Comparison of ENCODE assay signal across 23 cellular contexts in genomic region chr4:147633113-147633512, GRCh38. TPM values are rescaled to one million over a fixed set of nuclear protein-coding genes. Genes with fewer than 3 reads are reported as not detected.
DNase-seq lines count a peak whose midpoint lies in the region; ATAC-seq, FAIRE-seq and TF ChIP-seq lines count a peak whose summit lies in the region.
"Had no signal": no experiment of that assay in that cellular context is flagged by ENCODE, and none has a peak within 500 bp of the region (broad histone marks: within the 10 kb centered on the region; RNA-seq: fewer than 3 reads in every experiment).

No MANE protein-coding gene starts in this region.

- peak overlapping the region; percentile 40 for H2BK5ac ChIP-seq in trophoblast cell (ENCODE audit: low read depth, low read length, poor library complexity)

- H3K4ac ChIP-seq in trophoblast cell (ENCODE audit: low read depth, low read length), result no peak overlapping the region

- H2BK12ac ChIP-seq in trophoblast cell (ENCODE audit: low read length), result no peak overlapping the region

- H3K36me3 ChIP-seq in BJ (ENCODE audit: control insufficient read depth, insufficient read depth, low read length) (no peaks in the 10 kb centered on the region; the same call in 1 of the 2 replicates), adipocyte (ENCODE audit: control insufficient read depth, insufficient read depth, low read length, severe bottlenecking) (peaks cover 95% of the 10 kb centered on the region), trophoblast cell (ENCODE audit: control insufficient read depth in 1 of 2, insufficient read depth in 2 of 2, low read length in 2 of 2) (peaks cover 7 to 12% of the 10 kb centered on the region in 2 experiments), small intestine (ENCODE audit: control insufficient read depth in 2 of 2, insufficient read depth in 2 of 2, low read length in 2 of 2) (peaks cover 0 to 23% of the 10 kb centered on the region in 2 donors)
- H3K36me3 ChIP-seq: prostate gland had no signal

- TF ChIP-seq CTCF in BJ (IDR thresholded peaks at IDR 0.05; ENCODE audit: insufficient read depth, low read depth, low read length), result no peak

- H3K79me2 ChIP-seq in trophoblast cell (ENCODE audit: control insufficient read depth, insufficient read depth, low read length, poor library complexity), result no peaks in the 10 kb centered on the region

- H3K27ac ChIP-seq in trophoblast cell (ENCODE audit: low read depth, low read length) (no peak overlapping the region), small intestine (ENCODE audit: low read depth in 1 of 2, low read length in 1 of 2) (no peak overlapping the region)
- H3K27ac ChIP-seq: BLaER1 treated with 17β-estradiol and CSF1 and Interleukin-3, amounts not matched to agents 10 nM and 100 nM; prostate gland had no signal

- no peak overlapping the region for H2AFZ ChIP-seq in trophoblast cell (ENCODE audit: insufficient read depth, low read length, poor library complexity)

- ATAC-seq in Right ventricle myocardium inferior (no peak), HG03108 (IDR thresholded peaks at IDR 0.05; ENCODE audit: unreplicated experiment) (no peak), GM21529 (IDR thresholded peaks at IDR 0.05; ENCODE audit: unreplicated experiment) (no peak)
- ATAC-seq: HCT116, WTC11 had no signal

- intact Hi-C loops in Right ventricle myocardium inferior (cut with DNase I), result no loop called here

- FAIRE-seq in small intestine (lab: Jason Lieb, UNC), result no peak

- H2BK120ac ChIP-seq in trophoblast cell (ENCODE audit: insufficient read depth, low read length, poor library complexity), result no peak overlapping the region

- H4K8ac ChIP-seq in trophoblast cell (ENCODE audit: low read depth, low read length), result no peak overlapping the region

- H3K27me3 ChIP-seq in BJ (ENCODE audit: control insufficient read depth, insufficient read depth, low read length) (no peaks in the 10 kb centered on the region), adipocyte (replicated peaks; ENCODE audit: control insufficient read depth, insufficient read depth, low read length) (no peaks in the 10 kb centered on the region), trophoblast cell (ENCODE audit: insufficient read depth, low read length) (no peaks in the 10 kb centered on the region), small intestine (ENCODE audit: control insufficient read depth in 2 of 2, insufficient read depth in 2 of 2, low read length in 2 of 2) (no peaks in the 10 kb centered on the region)
- H3K27me3 ChIP-seq: BLaER1 treated with 17β-estradiol and CSF1 and Interleukin-3, amounts not matched to agents 10 nM and 100 nM had no signal

- H3K4me2 ChIP-seq in trophoblast cell (ENCODE audit: low read length), result no peak overlapping the region
- H3K4me2 ChIP-seq: BLaER1 treated with 17β-estradiol and CSF1 and Interleukin-3, amounts not matched to agents 10 nM and 100 nM had no signal

- no peak overlapping the region for H3K18ac ChIP-seq in trophoblast cell (ENCODE audit: low read length)

- H3K23ac ChIP-seq in trophoblast cell (ENCODE audit: low read length), result no peak overlapping the region

- CTCF ChIA-PET in BJ (lab: Yijun Ruan, JAX), result interaction anchor here (1.6 kb wide), 1 partner anchor 10 kb away, joined by 8 read pairs; no protein-coding TSS in a partner anchor

- WGBS in trophoblast cell (ENCODE audit: extremely low coverage, insufficient coverage, insufficient read length), result no CpG with 5 or more reads among the region's 3 CpGs
- 87 to 90% (median 89%) methylated on average over 3 of the region's 3 CpGs for WGBS in small intestine, 3 donors

- no peak overlapping the region for H3K9ac ChIP-seq in adipocyte (ENCODE audit: low read length)
- H3K9ac ChIP-seq in trophoblast cell (ENCODE audit: low read length), result no peak overlapping the region
- H3K9ac ChIP-seq: BLaER1 treated with 17β-estradiol and CSF1 and Interleukin-3, amounts not matched to agents 10 nM and 100 nM had no signal

- peaks cover 5% of the 10 kb centered on the region for H3K9me3 ChIP-seq in adipocyte (ENCODE audit: control insufficient read depth, low read length)
- H3K9me3 ChIP-seq in trophoblast cell (ENCODE audit: insufficient read depth, low read depth, low read length), result no peaks in the 10 kb centered on the region
- no peaks in the 10 kb centered on the region for H3K9me3 ChIP-seq in small intestine (ENCODE audit: control insufficient read depth, low read depth)
- H3K9me3 ChIP-seq: Caco-2, prostate gland had no signal

- H4K91ac ChIP-seq in trophoblast cell (ENCODE audit: low read depth, low read length), result no peak overlapping the region

- no peak overlapping the region for H2AK5ac ChIP-seq in trophoblast cell (ENCODE audit: low read length)

- H3K79me1 ChIP-seq in trophoblast cell (ENCODE audit: low read length), result no peaks in the 10 kb centered on the region

- H3K4me3 ChIP-seq in BJ (ENCODE audit: low read depth, low read length) (no peak overlapping the region), adipocyte (ENCODE audit: low read length) (no peak overlapping the region), trophoblast cell (ENCODE audit: low read depth, low read length) (no peak overlapping the region), small intestine (ENCODE audit: low read depth in 1 of 2, low read length in 2 of 2) (no peak overlapping the region)
- H3K4me3 ChIP-seq: BLaER1 treated with 17β-estradiol and CSF1 and Interleukin-3, amounts not matched to agents 10 nM and 100 nM; lung; prostate gland had no signal

- H3K14ac ChIP-seq in trophoblast cell (ENCODE audit: low read length), result no peak overlapping the region

- DNase-seq in BJ (ENCODE audit: low read depth) (peak; percentile 51), adipocyte (ENCODE audit: low read depth) (peak; percentile 95), fibroblast of peridontal ligament (ENCODE audit: extremely low read depth) (peak; percentile 36), trophoblast cell (no peak), Right ventricle myocardium inferior (ENCODE audit: missing footprints) (no peak), small intestine (no peak)
- DNase-seq: activated CD4-positive, alpha-beta T cell treated with anti-CD3 and anti-CD28 coated beads, Interleukin-2, amount 50 U/mL, for 1 hour; activated effector memory CD4-positive, alpha-beta T cell treated with Interleukin-2 at 50 U/mL for 16 hours; activated naive CD8-positive, alpha-beta T cell treated with anti-CD3 and anti-CD28 coated beads, Interleukin-2, amount 10 ng/mL, durations not matched to agents 7 days and 5 days; Caco-2; effector memory CD4-positive, alpha-beta T cell; erythroblast; NCI-H1105 treated with DMSO at 0.1 percent for 48 hours; NCI-H2107; NCI-H446 treated with DMSO at 0.1 percent for 48 hours; OCI-M1 had no signal

- POLR2A ChIA-PET in BJ (lab: Charles Lee), result no interaction called here

- no peak overlapping the region for H4K12ac ChIP-seq in trophoblast cell (ENCODE audit: low read depth, low read length)

- H3K4me1 ChIP-seq in adipocyte (ENCODE audit: control insufficient read depth, insufficient read depth, low read length) (peaks cover 11% of the 10 kb centered on the region), trophoblast cell (ENCODE audit: control insufficient read depth in 1 of 2, insufficient read depth in 2 of 2, low read length in 2 of 2) (no peaks in the 10 kb centered on the region), small intestine (ENCODE audit: control insufficient read depth in 2 of 2, insufficient read depth in 1 of 2, low read depth in 1 of 2, low read length in 1 of 2) (no peaks in the 10 kb centered on the region)
- H3K4me1 ChIP-seq: BLaER1 treated with 17β-estradiol and CSF1 and Interleukin-3, amounts not matched to agents 10 nM and 100 nM; Caco-2; prostate gland had no signal

RNA-seq across cellular contexts. Expression of gene TMEM184C, which starts 15.9 kb away (rescaled TPM):
- polyA plus RNA-seq in BJ (2011; rRNA removed), result 27.1 and 35.1 TPM in 2 replicates
- 23.3 and 25.6 TPM in 2 replicates for polyA minus RNA-seq in BJ (2011; rRNA and poly(A)+ RNA removed)
- polyA plus RNA-seq in trophoblast cell (2013), result 15.8 and 16.7 TPM in 2 replicates
- total RNA-seq in Right ventricle myocardium inferior, result 26.4 TPM
- polyA plus RNA-seq in small intestine, result 10 to 100 TPM in 1 of 3 donors, 1 to 10 TPM in 2; 4.6 to 14.6 (median 6.3) TPM

RNA-seq across cellular contexts. Expression of gene PRMT9, which starts 50.9 kb away (rescaled TPM):
- polyA plus RNA-seq in BJ (2011; rRNA removed) (3.3 and 6.4 TPM in 2 replicates), small intestine (1 to 10 TPM; 1.9 to 4.2 (median 2.9) TPM)
- polyA minus RNA-seq in BJ (2011; rRNA and poly(A)+ RNA removed), result 2.9 and 3.6 TPM in 2 replicates
- polyA plus RNA-seq in trophoblast cell (2013), result 4.2 and 4.4 TPM in 2 replicates
- total RNA-seq in Right ventricle myocardium inferior, result 4.2 TPM

Comparison
In these comparisons a context has a peak if more than half of its experiments do, and no peak if none do; other contexts are left out.
1. DNase-seq: peak in BJ (single experiment), adipocyte (single experiment) and fibroblast of peridontal ligament (single experiment); none in trophoblast cell (0 of 2), Right ventricle myocardium inferior (single experiment) and small intestine (single experiment).